In genomic region chr2:180513389-180513788, GRCh38 we compare ENCODE assay signal across 1 cellular context.
A peak's percentile ranks its signal among the peaks of the same experiment; 100 is the strongest.
TF ChIP-seq lines count a peak whose summit lies in the region.

No MANE protein-coding gene starts in this region.

TF ChIP-seq in HepG2, 621 proteins besides CTCF, POLR2A, EP300 and RAD21 (continued from another document):
- TF ChIP-seq, protein P1, sequence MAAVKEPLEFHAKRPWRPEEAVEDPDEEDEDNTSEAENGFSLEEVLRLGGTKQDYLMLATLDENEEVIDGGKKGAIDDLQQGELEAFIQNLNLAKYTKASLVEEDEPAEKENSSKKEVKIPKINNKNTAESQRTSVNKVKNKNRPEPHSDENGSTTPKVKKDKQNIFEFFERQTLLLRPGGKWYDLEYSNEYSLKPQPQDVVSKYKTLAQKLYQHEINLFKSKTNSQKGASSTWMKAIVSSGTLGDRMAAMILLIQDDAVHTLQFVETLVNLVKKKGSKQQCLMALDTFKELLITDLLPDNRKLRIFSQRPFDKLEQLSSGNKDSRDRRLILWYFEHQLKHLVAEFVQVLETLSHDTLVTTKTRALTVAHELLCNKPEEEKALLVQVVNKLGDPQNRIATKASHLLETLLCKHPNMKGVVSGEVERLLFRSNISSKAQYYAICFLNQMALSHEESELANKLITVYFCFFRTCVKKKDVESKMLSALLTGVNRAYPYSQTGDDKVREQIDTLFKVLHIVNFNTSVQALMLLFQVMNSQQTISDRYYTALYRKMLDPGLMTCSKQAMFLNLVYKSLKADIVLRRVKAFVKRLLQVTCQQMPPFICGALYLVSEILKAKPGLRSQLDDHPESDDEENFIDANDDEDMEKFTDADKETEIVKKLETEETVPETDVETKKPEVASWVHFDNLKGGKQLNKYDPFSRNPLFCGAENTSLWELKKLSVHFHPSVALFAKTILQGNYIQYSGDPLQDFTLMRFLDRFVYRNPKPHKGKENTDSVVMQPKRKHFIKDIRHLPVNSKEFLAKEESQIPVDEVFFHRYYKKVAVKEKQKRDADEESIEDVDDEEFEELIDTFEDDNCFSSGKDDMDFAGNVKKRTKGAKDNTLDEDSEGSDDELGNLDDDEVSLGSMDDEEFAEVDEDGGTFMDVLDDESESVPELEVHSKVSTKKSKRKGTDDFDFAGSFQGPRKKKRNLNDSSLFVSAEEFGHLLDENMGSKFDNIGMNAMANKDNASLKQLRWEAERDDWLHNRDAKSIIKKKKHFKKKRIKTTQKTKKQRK (IDR thresholded peaks at IDR 0.05; ENCODE audit: low read length) = no peak
- TF ChIP-seq FOSL1 (CRISPR knock-in tag; IDR thresholded peaks at IDR 0.05; ENCODE audit: borderline replicate concordance) (no peak), ZNF629 (CRISPR knock-in tag; conservative IDR thresholded peaks at IDR 0.05) (peak; percentile 62; the same call in 1 of the 2 replicates)
- TF ChIP-seq, protein P2, sequence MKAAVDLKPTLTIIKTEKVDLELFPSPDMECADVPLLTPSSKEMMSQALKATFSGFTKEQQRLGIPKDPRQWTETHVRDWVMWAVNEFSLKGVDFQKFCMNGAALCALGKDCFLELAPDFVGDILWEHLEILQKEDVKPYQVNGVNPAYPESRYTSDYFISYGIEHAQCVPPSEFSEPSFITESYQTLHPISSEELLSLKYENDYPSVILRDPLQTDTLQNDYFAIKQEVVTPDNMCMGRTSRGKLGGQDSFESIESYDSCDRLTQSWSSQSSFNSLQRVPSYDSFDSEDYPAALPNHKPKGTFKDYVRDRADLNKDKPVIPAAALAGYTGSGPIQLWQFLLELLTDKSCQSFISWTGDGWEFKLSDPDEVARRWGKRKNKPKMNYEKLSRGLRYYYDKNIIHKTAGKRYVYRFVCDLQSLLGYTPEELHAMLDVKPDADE (CRISPR knock-in tag; IDR thresholded peaks at IDR 0.05) = no peak
